In genomic region chr15:100031665-100032357, GRCh38 we compare ENCODE assay signal across 17 cellular contexts.
A peak's percentile ranks its signal among the peaks of the same experiment; 100 is the strongest.
DNase-seq lines count a peak whose midpoint lies in the region; ATAC-seq and TF ChIP-seq lines count a peak whose summit lies in the region.
"Had no signal": no experiment of that assay in that cellular context is flagged by ENCODE, and none has a peak within 500 bp of the region (broad histone marks: within the 10 kb centered on the region; RNA-seq: fewer than 3 reads in every experiment).

No MANE protein-coding gene starts in this region.

- no peak for TF ChIP-seq CTCF in left ventricle myocardium inferior (IDR thresholded peaks at IDR 0.05; ENCODE audit: borderline replicate concordance)
- TF ChIP-seq CTCF in gastrocnemius medialis (IDR thresholded peaks at IDR 0.05 in 4 of 5, conservative IDR thresholded peaks at IDR 0.05 in 1 of 5) = no peak

- no peak overlapping the region for H3K4me3 Mint-ChIP-seq in activated T-cell treated with anti-CD3 and anti-CD28 coated beads, Interleukin-2, amount 50 U/mL, for 72 hours
- H3K4me3 Mint-ChIP-seq in activated CD4-positive, alpha-beta T cell treated with anti-CD3 and anti-CD28 coated beads, Interleukin-2, amount 10 ng/mL, durations not matched to agents 7 days and 5 days = no peak overlapping the region
- H3K4me3 Mint-ChIP-seq: CD4-positive, CD25-positive, alpha-beta regulatory T cell had no signal

- no peak for TF ChIP-seq POLR2A in gastrocnemius medialis (IDR thresholded peaks at IDR 0.05)

- POLR2A ChIA-PET in activated CD4-positive, alpha-beta T cell treated with anti-CD3 and anti-CD28 coated beads, Interleukin-2, amount 10 ng/mL, durations not matched to agents 7 days and 5 days (lab: Charles Lee) = no interaction called here

- H3K27me3 Mint-ChIP-seq in activated T-cell treated with anti-CD3 and anti-CD28 coated beads, Interleukin-2, amount 50 U/mL, for 72 hours (ENCODE audit: low read depth) = no peaks in the 10 kb centered on the region
- H3K27me3 Mint-ChIP-seq in activated CD4-positive, alpha-beta T cell treated with anti-CD3 and anti-CD28 coated beads, Interleukin-2, amount 10 ng/mL, durations not matched to agents 7 days and 5 days = no peaks in the 10 kb centered on the region
- H3K27me3 Mint-ChIP-seq: CD4-positive, CD25-positive, alpha-beta regulatory T cell had no signal

- peaks cover 8 to 14% of the 10 kb centered on the region in 2 donors for H3K9me3 Mint-ChIP-seq in activated T-cell treated with anti-CD3 and anti-CD28 coated beads, Interleukin-2, amount 50 U/mL, for 72 hours
- H3K9me3 Mint-ChIP-seq in activated CD4-positive, alpha-beta T cell treated with anti-CD3 and anti-CD28 coated beads, Interleukin-2, amount 10 ng/mL, durations not matched to agents 7 days and 5 days = peaks cover 18% of the 10 kb centered on the region

- ATAC-seq in right cardiac atrium (no peak), left colon (peak; percentile 29), gastrocnemius medialis (no peak)
- ATAC-seq in activated T-cell treated with anti-CD3 and anti-CD28 coated beads, Interleukin-2, amount 50 U/mL, for 72 hours (replicated peaks in 1 of 2) = no peak
- ATAC-seq: HCT116 had no signal

- peaks cover 9 to 22% of the 10 kb centered on the region in 2 donors for H3K36me3 Mint-ChIP-seq in activated T-cell treated with anti-CD3 and anti-CD28 coated beads, Interleukin-2, amount 50 U/mL, for 72 hours (ENCODE audit: insufficient read depth in 2 of 2)
- H3K36me3 Mint-ChIP-seq in activated CD4-positive, alpha-beta T cell treated with anti-CD3 and anti-CD28 coated beads, Interleukin-2, amount 10 ng/mL, durations not matched to agents 7 days and 5 days (ENCODE audit: low read depth) = peaks cover 2% of the 10 kb centered on the region

- DNase-seq in left ventricle myocardium inferior (no peak), right cardiac atrium (no peak), left colon (no peak), SIG-M5 treated with dmso at 0.1 percent for 504 hours (lab: John Stamatoyannopoulos, UW; ENCODE audit: unreplicated experiment) (no peak), gastrocnemius medialis (no peak)
- DNase-seq in activated T-cell treated with anti-CD3 and anti-CD28 coated beads, Interleukin-2, amount 50 U/mL, for 72 hours = no peak
- DNase-seq in activated CD4-positive, alpha-beta T cell treated with anti-CD3 and anti-CD28 coated beads, Interleukin-2, amount 10 ng/mL, durations not matched to agents 7 days and 5 days = no peak
- DNase-seq: 8988T; AML-193; CD4-positive, CD25-positive, alpha-beta regulatory T cell; DMS53; GF-D8; GM23248 had no signal

- intact Hi-C loops in left ventricle myocardium inferior (cut with micrococcal nuclease) (no loop called here), right cardiac atrium (cut with DNase I) (no loop called here), left colon (cut with DNase I, micrococcal nuclease) (no loop called here), gastrocnemius medialis (cut with DNase I; ENCODE audit: low total_unique reads) (no loop called here)

- H3K36me3 ChIP-seq in left ventricle myocardium inferior = peaks cover 5% of the 10 kb centered on the region
- no peaks in the 10 kb centered on the region for H3K36me3 ChIP-seq in skeletal muscle tissue (ENCODE audit: control insufficient read depth in 3 of 3, insufficient read depth in 3 of 3, low read length in 3 of 3)
- H3K36me3 ChIP-seq in gastrocnemius medialis = no peaks in the 10 kb centered on the region

- in situ Hi-C loops in gastrocnemius medialis (cut with MboI; ENCODE audit: low sequenced_read_pairs in 4 of 4) = no loop called here

- H3K27ac ChIP-seq in left ventricle myocardium inferior (replicated peaks) (peak overlapping the region; percentile 41), right cardiac atrium (ENCODE audit: low read length) (no peak overlapping the region), skeletal muscle tissue (ENCODE audit: low read depth, low read length) (peak overlapping the region; percentile 21), gastrocnemius medialis (no peak overlapping the region)
- H3K27ac ChIP-seq: BLaER1, GM23248, HL-60 had no signal

- H3K27me3 ChIP-seq in left ventricle myocardium inferior (ENCODE audit: low read depth) (no peaks in the 10 kb centered on the region), right cardiac atrium (ENCODE audit: control insufficient read depth, insufficient read depth) (no peaks in the 10 kb centered on the region), skeletal muscle tissue (ENCODE audit: control insufficient read depth in 3 of 3, insufficient read depth in 3 of 3, low read length in 3 of 3) (no peaks in the 10 kb centered on the region), gastrocnemius medialis (no peaks in the 10 kb centered on the region)
- H3K27me3 ChIP-seq: BLaER1 had no signal

- H3K4me1 ChIP-seq in left ventricle myocardium inferior = peaks cover 49% of the 10 kb centered on the region
- H3K4me1 ChIP-seq in right cardiac atrium (ENCODE audit: control insufficient read depth, insufficient read depth, low read length) = no peaks in the 10 kb centered on the region
- H3K4me1 ChIP-seq in skeletal muscle tissue (ENCODE audit: control insufficient read depth in 3 of 3, insufficient read depth in 3 of 3, low read length in 3 of 3) = peaks cover 10 to 26% (median 16%) of the 10 kb centered on the region in 3 donors
- peaks cover 0 to 9% of the 10 kb centered on the region in 2 donors for H3K4me1 ChIP-seq in gastrocnemius medialis
- H3K4me1 ChIP-seq: BLaER1 had no signal

- H3K9me3 ChIP-seq in left ventricle myocardium inferior (replicated peaks) = peaks cover 18% of the 10 kb centered on the region
- peaks cover 3% of the 10 kb centered on the region for H3K9me3 ChIP-seq in right cardiac atrium (ENCODE audit: control insufficient read depth, low read length)
- peaks cover 0 to 7% (median 5%) of the 10 kb centered on the region in 3 donors for H3K9me3 ChIP-seq in skeletal muscle tissue (ENCODE audit: control insufficient read depth in 3 of 3, low read length in 3 of 3)
- H3K9me3 ChIP-seq in gastrocnemius medialis = no peaks in the 10 kb centered on the region

- 90% methylated on average over 10 of the region's 10 CpGs for WGBS in right cardiac atrium

- no peak overlapping the region for H3K9ac ChIP-seq in skeletal muscle tissue (ENCODE audit: low read depth in 1 of 3, low read length in 3 of 3)
- H3K9ac ChIP-seq: BLaER1, GM23248 had no signal

- H3K4me3 ChIP-seq in left ventricle myocardium inferior = no peak overlapping the region
- H3K4me3 ChIP-seq in right cardiac atrium (ENCODE audit: low read length) = no peak overlapping the region
- H3K4me3 ChIP-seq in skeletal muscle tissue (ENCODE audit: low read length in 3 of 3) = no peak overlapping the region
- H3K4me3 ChIP-seq in gastrocnemius medialis = no peak overlapping the region
- H3K4me3 ChIP-seq: BLaER1, GM23248 had no signal

- H3K27ac Mint-ChIP-seq in activated T-cell treated with anti-CD3 and anti-CD28 coated beads, Interleukin-2, amount 50 U/mL, for 72 hours = no peak overlapping the region
- H3K27ac Mint-ChIP-seq in activated CD4-positive, alpha-beta T cell treated with anti-CD3 and anti-CD28 coated beads, Interleukin-2, amount 10 ng/mL, durations not matched to agents 7 days and 5 days = no peak overlapping the region
- H3K27ac Mint-ChIP-seq: CD4-positive, CD25-positive, alpha-beta regulatory T cell had no signal

- CTCF ChIA-PET in activated CD4-positive, alpha-beta T cell treated with anti-CD3 and anti-CD28 coated beads, Interleukin-2, amount 10 ng/mL, durations not matched to agents 7 days and 5 days (lab: Charles Lee) = no interaction called here

- no peaks in the 10 kb centered on the region for H3K4me1 Mint-ChIP-seq in activated T-cell treated with anti-CD3 and anti-CD28 coated beads, Interleukin-2, amount 50 U/mL, for 72 hours (ENCODE audit: low read depth)
- no peaks in the 10 kb centered on the region for H3K4me1 Mint-ChIP-seq in activated CD4-positive, alpha-beta T cell treated with anti-CD3 and anti-CD28 coated beads, Interleukin-2, amount 10 ng/mL, durations not matched to agents 7 days and 5 days
- H3K4me1 Mint-ChIP-seq: CD4-positive, CD25-positive, alpha-beta regulatory T cell had no signal

Comparison
In these comparisons a context has a peak if more than half of its experiments do, and no peak if none do; other contexts are left out.
1. H3K27ac ChIP-seq: peak in left ventricle myocardium inferior (single experiment) and skeletal muscle tissue (single experiment); none in right cardiac atrium (single experiment) and gastrocnemius medialis (0 of 4).